8 cellular contexts compared by ENCODE assay signal in the genomic region with DNA sequence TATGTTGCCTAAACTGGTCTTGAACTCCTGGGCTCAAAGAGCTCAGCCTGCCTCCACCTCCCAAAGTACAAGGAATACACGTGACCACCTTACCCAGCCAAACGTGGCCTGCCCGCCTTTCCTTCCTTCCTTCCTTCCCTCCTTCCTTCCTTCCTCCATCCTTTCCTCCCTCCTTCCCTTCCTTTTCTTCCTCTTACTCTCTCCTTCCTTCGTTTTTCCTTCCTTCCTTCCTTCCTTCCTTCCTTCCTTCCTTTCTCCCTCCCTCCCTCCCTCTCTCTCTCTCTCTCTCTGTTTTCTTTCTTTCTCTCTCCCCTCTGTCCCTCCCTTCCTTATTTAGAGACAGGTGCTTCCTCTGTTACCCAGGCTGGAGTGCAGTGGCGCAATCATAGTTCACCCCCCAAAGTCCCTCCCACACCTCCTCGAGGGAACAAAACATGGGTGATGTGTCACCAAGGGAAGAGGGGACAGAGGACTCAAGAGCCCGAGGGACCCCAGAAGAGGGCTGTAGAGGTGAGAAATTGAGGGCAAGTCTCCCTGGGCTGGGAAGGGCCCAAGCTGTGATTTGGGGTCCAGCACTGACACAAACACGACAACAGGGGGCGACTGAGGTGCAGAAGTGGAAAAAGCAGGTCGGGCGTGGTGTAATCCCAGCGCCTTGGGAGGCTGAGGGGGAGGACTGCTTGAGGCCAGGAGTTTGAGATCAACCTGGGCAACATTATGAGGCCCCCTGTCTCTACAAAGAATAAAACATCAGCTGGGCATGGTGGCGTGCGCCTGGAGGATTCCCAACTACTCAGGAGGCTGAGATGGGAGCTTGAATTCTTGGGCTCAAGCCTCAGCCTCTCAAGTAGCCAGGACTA. TPM values are rescaled to one million over a fixed set of nuclear protein-coding genes. Genes with fewer than 3 reads are reported as not detected.
DNase-seq lines count a peak whose midpoint lies in the region; ATAC-seq and TF ChIP-seq lines count a peak whose summit lies in the region.

No MANE protein-coding gene starts in this region.

- no peak for TF ChIP-seq EP300 in ovary (IDR thresholded peaks at IDR 0.05)

- TF ChIP-seq POLR2A in ovary (IDR thresholded peaks at IDR 0.05) = no peak

- no peaks in the 10 kb centered on the region for H3K9me3 ChIP-seq in ovary

- no peaks in the 10 kb centered on the region for H3K36me3 ChIP-seq in ovary

- in situ Hi-C loops in GM13976 (cut with MboI; ENCODE audit: low sequenced_read_pairs, unreplicated experiment) = no loop called here

- WGBS in ovary, 3 donors = 11 to 18% (median 15%) methylated on average over 14 of the region's 14 CpGs

- peaks cover 19% of the 10 kb centered on the region for H3K4me1 ChIP-seq in ovary (ENCODE audit: insufficient read depth)

- peak; percentile 75 for TF ChIP-seq CTCF in AG09319 (IDR thresholded peaks at IDR 0.05; ENCODE audit: low read depth, low read length)
- TF ChIP-seq CTCF in GM13976 (IDR thresholded peaks at IDR 0.05; ENCODE audit: borderline replicate concordance, control extremely low read depth, extremely low read depth, insufficient read depth, missing control alignments) = peak; percentile 69
- TF ChIP-seq CTCF in fibroblast of pulmonary artery (IDR thresholded peaks at IDR 0.05; ENCODE audit: low read length, missing control alignments) = peak; percentile 75
- peak; percentile 43 to 83 (median 79) for TF ChIP-seq CTCF in ovary (IDR thresholded peaks at IDR 0.05)

- ATAC-seq in GM21381 (IDR thresholded peaks at IDR 0.05; ENCODE audit: unreplicated experiment) = no peak

- DNase-seq in AG09319 (ENCODE audit: extremely low read depth, low read depth) (peak; percentile 23), GM13976 (ENCODE audit: low spot score) (peak; percentile 76), NOMO-1 treated with DMSO at 0.1 percent for 48 hours (lab: John Stamatoyannopoulos, UW; ENCODE audit: unreplicated experiment) (peak; percentile 74), fibroblast of pulmonary artery (ENCODE audit: low read depth) (peak; percentile 78), ovary (peak; percentile 73 to 80 (median 74)), ureter (ENCODE audit: low spot score) (peak; percentile 74)
- peak; percentile 75 for DNase-seq in activated CD8-positive, alpha-beta memory T cell treated with anti-CD3 and anti-CD28 coated beads, Interleukin-2, amount 50 U/mL, for 48 hours

- H3K27me3 ChIP-seq in ovary = no peaks in the 10 kb centered on the region

- H3K4me3 ChIP-seq in fibroblast of pulmonary artery (replicated peaks; ENCODE audit: low read depth, low read length) = no peak overlapping the region
- no peak overlapping the region for H3K4me3 ChIP-seq in ovary

- peak overlapping the region in 1 of 2 donors; percentile 91 for H3K27ac ChIP-seq in ovary

- intact Hi-C loops in ovary (cut with DNase I) = loop anchor here in 2 of 4 donors (2.0 to 10.0 kb wide), 3 partner anchors 53 to 266 kb away; a partner anchor contains a TSS

RNA-seq across cellular contexts. Expression of a gene that starts 28.1 kb away (rescaled TPM):
- 100 to 1,000 TPM in 3 of 7 donors, 10 to 100 TPM in 4; 31.0 to 119 (median 89.8) TPM for total RNA-seq in ovary
- polyA plus RNA-seq in ovary = 10 to 100 TPM; 24.4 to 38.2 TPM
- total RNA-seq in ureter = 58.4 TPM

RNA-seq across cellular contexts. Expression of a gene that starts 53.2 kb away (rescaled TPM):
- total RNA-seq in ovary (10 to 100 TPM; 10.1 to 31.8 (median 26.9) TPM), ureter (41.9 TPM)
- 10 to 100 TPM in 1 of 2 donors, 1 to 10 TPM in 1; 4.7 to 20.9 TPM for polyA plus RNA-seq in ovary

Comparison
In these comparisons a context has a peak if more than half of its experiments do, and no peak if none do; other contexts are left out.
1. DNase-seq: peak in every context shown above with its lines; median percentile 78 in fibroblast of pulmonary artery; 76 in GM13976; 75 in activated CD8-positive, alpha-beta memory T cell treated with anti-CD3 and anti-CD28 coated beads, Interleukin-2, amount 50 U/mL, for 48 hours; 74 in NOMO-1 treated with DMSO at 0.1 percent for 48 hours; 74 in ovary; 74 in ureter; 23 in AG09319.